Comparison of ENCODE assay signal across 9 cellular contexts in the genomic region with DNA sequence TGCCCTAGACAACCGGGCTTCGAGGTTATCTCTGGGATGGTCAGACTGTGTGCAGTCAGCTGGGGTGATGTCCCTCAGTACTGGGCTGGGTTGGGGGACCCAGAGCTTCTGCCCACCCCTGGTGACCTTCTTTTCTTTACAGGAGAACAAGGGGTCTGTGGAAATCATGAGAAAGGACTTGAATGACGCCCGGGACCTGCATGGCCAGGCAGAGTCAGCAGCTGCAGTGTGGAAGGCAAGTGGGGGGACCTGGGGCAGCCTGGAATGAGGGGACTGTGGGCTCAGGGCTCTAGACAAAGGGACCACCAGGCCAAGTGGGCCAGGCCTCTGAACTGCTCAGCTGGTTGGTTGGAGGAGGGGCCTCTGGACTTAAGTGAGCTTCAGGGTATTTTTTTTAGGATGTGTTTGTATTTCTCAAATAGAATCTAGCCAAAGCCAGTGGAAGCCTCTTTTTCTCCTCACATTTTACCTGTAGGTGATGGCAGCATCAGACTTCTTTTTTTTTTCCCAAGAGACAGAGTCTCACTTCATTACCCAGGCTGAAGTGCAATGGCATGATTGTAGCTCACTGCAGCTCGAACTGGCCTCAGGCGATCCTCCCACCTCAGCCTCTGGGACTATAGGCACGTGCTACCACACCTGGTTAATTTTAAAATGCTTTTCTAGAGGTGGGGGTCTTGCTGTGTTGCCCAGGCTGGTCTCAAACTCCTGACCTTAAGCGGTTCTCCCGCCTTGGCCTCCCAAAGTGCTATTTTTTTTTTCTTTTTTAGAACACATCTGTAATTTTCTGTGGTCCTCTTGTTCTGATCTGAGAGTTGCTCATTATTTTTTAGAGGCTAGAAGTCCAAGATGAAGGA. TPM values are rescaled to one million over a fixed set of nuclear protein-coding genes. Genes with fewer than 3 reads are reported as not detected.
DNase-seq lines count a peak whose midpoint lies in the region; ATAC-seq and TF ChIP-seq lines count a peak whose summit lies in the region.
"Had no signal": no experiment of that assay in that cellular context is flagged by ENCODE, and none has a peak within 500 bp of the region (broad histone marks: within the 10 kb centered on the region; RNA-seq: fewer than 3 reads in every experiment).

No MANE protein-coding gene starts in this region.

- TF ChIP-seq CTCF in esophagus muscularis mucosa (IDR thresholded peaks at IDR 0.05) = no peak

- H3K27ac ChIP-seq in SK-N-MC (no peak overlapping the region; the same call in 1 of the 2 replicates), esophagus muscularis mucosa (replicated peaks in 1 of 4) (peak overlapping the region in 3 of 4 donors; percentile 95 to 99 (median 95)), skin epidermis (peak overlapping the region in 9 of 21 experiments; percentile 85 to 100 (median 100))

- H3K4me3 Mint-ChIP-seq in activated CD4-positive, alpha-beta T cell treated with anti-CD3 and anti-CD28 coated beads for 36 hours = peak overlapping the region; percentile 89

- H3K9me3 Mint-ChIP-seq in activated CD4-positive, alpha-beta T cell treated with anti-CD3 and anti-CD28 coated beads for 36 hours (ENCODE audit: low read depth) = no peaks in the 10 kb centered on the region

- no peak for TF ChIP-seq EP300 in esophagus muscularis mucosa (IDR thresholded peaks at IDR 0.05)

- CTCF ChIA-PET in activated CD4-positive, alpha-beta T cell treated with anti-CD3 and anti-CD28 coated beads for 36 hours (lab: Charles Lee) = interaction anchor here (0.6 to 3.4 kb wide), 6 partner anchors 12 to 487 kb away, joined by 3 to 17 read pairs (median 3); a partner anchor contains a TSS

- H3K4me1 ChIP-seq in esophagus muscularis mucosa = peaks cover 16 to 50% (median 47%) of the 10 kb centered on the region in 4 donors

- no peaks in the 10 kb centered on the region for H3K9me3 ChIP-seq in SK-N-MC (ENCODE audit: low read depth, low read length)
- no peaks in the 10 kb centered on the region for H3K9me3 ChIP-seq in esophagus muscularis mucosa

- TF ChIP-seq POLR2A in esophagus muscularis mucosa (IDR thresholded peaks at IDR 0.05; ENCODE audit: low read depth) = no peak

- ATAC-seq in activated CD4-positive, alpha-beta T cell treated with anti-CD3 and anti-CD28 coated beads for 36 hours = no peak
- ATAC-seq in GM18868 (IDR thresholded peaks at IDR 0.05; ENCODE audit: unreplicated experiment) = no peak
- ATAC-seq in HG02678 (IDR thresholded peaks at IDR 0.05; ENCODE audit: unreplicated experiment) = no peak

- H3K4me3 ChIP-seq in SK-N-MC (peak overlapping the region; percentile 97), esophagus muscularis mucosa (peak overlapping the region; percentile 71 to 84 (median 78)), skin epidermis (peak overlapping the region in 4 of 7 experiments; percentile 56 to 89 (median 82))

- H3K36me3 ChIP-seq in SK-N-MC (ENCODE audit: insufficient read depth, low read length) (peaks cover 44% of the 10 kb centered on the region), esophagus muscularis mucosa (peaks cover 22 to 44% (median 28%) of the 10 kb centered on the region in 4 donors)

- intact Hi-C loops in activated CD4-positive, alpha-beta T cell treated with anti-CD3 and anti-CD28 coated beads for 36 hours (cut with DNase I, micrococcal nuclease) = loop anchor here (1.0 to 10.0 kb wide), 4 partner anchors 12 to 1136 kb away; a partner anchor contains a TSS
- intact Hi-C loops in esophagus muscularis mucosa (cut with DNase I) = loop anchor here (5.0 kb wide), 1 partner anchor 82 kb away; a partner anchor contains a TSS

- POLR2A ChIA-PET in activated CD4-positive, alpha-beta T cell treated with anti-CD3 and anti-CD28 coated beads for 36 hours (lab: Charles Lee) = interaction anchor here (1.0 kb wide), 1 partner anchor 23 kb away, joined by 3 read pairs; no protein-coding TSS in a partner anchor

- peaks cover 36% of the 10 kb centered on the region for H3K4me1 Mint-ChIP-seq in activated CD4-positive, alpha-beta T cell treated with anti-CD3 and anti-CD28 coated beads for 36 hours

- DNase-seq in activated CD4-positive, alpha-beta T cell treated with anti-CD3 and anti-CD28 coated beads for 36 hours = no peak
- no peak for DNase-seq in activated CD4-positive, alpha-beta T cell treated with anti-CD3 and anti-CD28 coated beads, Interleukin-2, amount 50 U/mL, for 4 hours
- DNase-seq in SK-N-MC (ENCODE audit: low read depth, low spot score) = no peak
- DNase-seq in esophagus muscularis mucosa (ENCODE audit: extremely low spot score) = no peak
- no peak for DNase-seq in central memory CD4-positive, alpha-beta T cell
- DNase-seq: COR-L47 had no signal

- peaks cover 43% of the 10 kb centered on the region for H3K36me3 Mint-ChIP-seq in activated CD4-positive, alpha-beta T cell treated with anti-CD3 and anti-CD28 coated beads for 36 hours (ENCODE audit: low read depth)

- 87% methylated on average over 8 of the region's 9 CpGs for WGBS in esophagus muscularis mucosa

- H3K27me3 ChIP-seq in esophagus muscularis mucosa = no peaks in the 10 kb centered on the region

- peak overlapping the region; percentile 76 for H3K9ac ChIP-seq in SK-N-MC (ENCODE audit: insufficient read length)

- H3K27me3 Mint-ChIP-seq in activated CD4-positive, alpha-beta T cell treated with anti-CD3 and anti-CD28 coated beads for 36 hours = no peaks in the 10 kb centered on the region

- H3K27ac Mint-ChIP-seq in activated CD4-positive, alpha-beta T cell treated with anti-CD3 and anti-CD28 coated beads for 36 hours = peak overlapping the region; percentile 90

RNA-seq across cellular contexts. Expression of a gene that starts 1.9 kb away (rescaled TPM):
- 100 to 1,000 TPM; 114 to 155 TPM for total RNA-seq in activated CD4-positive, alpha-beta T cell treated with anti-CD3 and anti-CD28 coated beads for 36 hours
- 10 to 100 TPM; 22.5 to 62.6 (median 61.0) TPM for total RNA-seq in esophagus muscularis mucosa
